8 cellular contexts compared by ENCODE assay signal in genomic region chr12:75505706-75506312, GRCh38. TPM values are rescaled to one million over a fixed set of nuclear protein-coding genes. Genes with fewer than 3 reads are reported as not detected.
DNase-seq lines count a peak whose midpoint lies in the region; ATAC-seq and TF ChIP-seq lines count a peak whose summit lies in the region.

No MANE protein-coding gene starts in this region.

- 92% methylated on average over 2 of the region's 2 CpGs for WGBS in mammary epithelial cell (ENCODE audit: low coverage, missing lambda C conversion rate)

- no peak for ATAC-seq in HG02623 (IDR thresholded peaks at IDR 0.05; ENCODE audit: unreplicated experiment)

- TF ChIP-seq CTCF in KMS-11 (conservative IDR thresholded peaks at IDR 0.05; ENCODE audit: low read depth, low read length) (peak; percentile 91), mammary epithelial cell (conservative IDR thresholded peaks at IDR 0.05 in 1 of 2, IDR thresholded peaks at IDR 0.05 in 1 of 2; ENCODE audit: extremely low read depth in 1 of 2, insufficient read depth in 1 of 2, low read depth in 1 of 2, low read length in 2 of 2) (peak; percentile 56 to 88), neural cell (IDR thresholded peaks at IDR 0.05; ENCODE audit: poor library complexity, severe bottlenecking) (peak; percentile 83)

- H2AFZ ChIP-seq in KMS-11 (ENCODE audit: low read depth) (no peak overlapping the region), mammary epithelial cell (ENCODE audit: low read depth, low read length) (no peak overlapping the region), neural cell (ENCODE audit: low read depth, low read length) (no peak overlapping the region)

- H3K27ac ChIP-seq in KMS-11, result no peak overlapping the region
- H3K27ac ChIP-seq in mammary epithelial cell (ENCODE audit: insufficient read depth, low read depth, low read length), result no peak overlapping the region
- no peak overlapping the region for H3K27ac ChIP-seq in neural cell (ENCODE audit: low read length)

- in situ Hi-C loops in mammary epithelial cell (cut with MboI; ENCODE audit: low sequenced_read_pairs in 2 of 2), result no loop called here

- BruUV-seq in mammary epithelial cell (replicated peaks; lab: Mats Ljungman, UMichigan), result no TSS peak

- H3F3A ChIP-seq in neural cell (ENCODE audit: insufficient read depth, low read length, poor library complexity, severe bottlenecking), result no peaks in the 10 kb centered on the region

- H3K4me3 ChIP-seq in KMS-11 (IDR thresholded peaks at IDR 0.05; ENCODE audit: insufficient read depth, low read depth, low read length), result no peak overlapping the region
- H3K4me3 ChIP-seq in mammary epithelial cell (replicated peaks in 1 of 3; ENCODE audit: insufficient read depth in 1 of 3, low read depth in 2 of 3, low read length in 3 of 3), result no peak overlapping the region
- H3K4me3 ChIP-seq in neural cell (ENCODE audit: low read length), result no peak overlapping the region

- H3K4me1 ChIP-seq in KMS-11 (ENCODE audit: low read depth, poor library complexity, severe bottlenecking), result peaks cover 9% of the 10 kb centered on the region
- peaks cover 13% of the 10 kb centered on the region for H3K4me1 ChIP-seq in mammary epithelial cell (ENCODE audit: insufficient read depth, low read length)

- no peak overlapping the region for H3K4me2 ChIP-seq in KMS-11
- H3K4me2 ChIP-seq in mammary epithelial cell (ENCODE audit: insufficient read depth, low read depth, low read length), result no peak overlapping the region
- no peak overlapping the region for H3K4me2 ChIP-seq in neural cell (ENCODE audit: low read length)

- H3K27me3 ChIP-seq in KMS-11 (ENCODE audit: insufficient read depth, low read depth), result no peaks in the 10 kb centered on the region
- no peaks in the 10 kb centered on the region for H3K27me3 ChIP-seq in mammary epithelial cell (ENCODE audit: insufficient read depth, low read length)
- H3K27me3 ChIP-seq in neural cell (ENCODE audit: insufficient read depth, low read depth, low read length), result no peaks in the 10 kb centered on the region

- CTCF ChIA-PET in mammary epithelial cell (lab: Charles Lee; ENCODE audit: low non-redundant PET), result no interaction called here

- DNase-seq in NCI-H2196 (lab: John Stamatoyannopoulos, UW; ENCODE audit: unreplicated experiment) (peak; percentile 16), NCI-H2196 treated with DMSO at 0.1 percent for 48 hours (lab: John Stamatoyannopoulos, UW; ENCODE audit: unreplicated experiment) (no peak), mammary epithelial cell (no peak), NCI-H2029 treated with DMSO at 0.1 percent for 48 hours (lab: John Stamatoyannopoulos, UW) (no peak)
- no peak for DNase-seq in effector CD8-positive, alpha-beta T cell (lab: John Stamatoyannopoulos, UW)

- H3K9me3 ChIP-seq in mammary epithelial cell (replicated peaks; ENCODE audit: insufficient read depth, low read length) (no peaks in the 10 kb centered on the region), neural cell (ENCODE audit: low read length) (no peaks in the 10 kb centered on the region)

- H3K9ac ChIP-seq in KMS-11, result no peak overlapping the region
- H3K9ac ChIP-seq in mammary epithelial cell (ENCODE audit: insufficient read depth, low read length), result no peak overlapping the region
- no peak overlapping the region for H3K9ac ChIP-seq in neural cell (ENCODE audit: low read length)

- H4K20me1 ChIP-seq in KMS-11 (ENCODE audit: insufficient read depth) (0 out of 2 replicates have a peak, but pooled peaks cover 3% of the 10 kb centered on the region), mammary epithelial cell (ENCODE audit: insufficient read depth, low read length) (no peaks in the 10 kb centered on the region), neural cell (ENCODE audit: insufficient read depth) (no peaks in the 10 kb centered on the region)

- H3K79me2 ChIP-seq in KMS-11 (ENCODE audit: insufficient read depth, low read depth) (peaks cover 37% of the 10 kb centered on the region), mammary epithelial cell (ENCODE audit: insufficient read depth, low read length) (peaks cover 86% of the 10 kb centered on the region), neural cell (replicated peaks; ENCODE audit: insufficient read depth, low read length) (peaks cover 13% of the 10 kb centered on the region)

- peaks cover 18% of the 10 kb centered on the region; the same call in 1 of the 2 replicates for H3K36me3 ChIP-seq in KMS-11 (ENCODE audit: insufficient read depth)
- H3K36me3 ChIP-seq in mammary epithelial cell (ENCODE audit: insufficient read depth, low read length), result peaks cover 57% of the 10 kb centered on the region
- H3K36me3 ChIP-seq in neural cell (ENCODE audit: insufficient read depth, low read length), result peaks cover 17% of the 10 kb centered on the region

- peak; percentile 82 for TF ChIP-seq RAD21 in neural cell (conservative IDR thresholded peaks at IDR 0.05)

- H3K9me2 ChIP-seq in neural cell (ENCODE audit: insufficient read depth, low read length), result no peaks in the 10 kb centered on the region

- dilution Hi-C loops in mammary epithelial cell (cut with HindIII; ENCODE audit: low sequenced_read_pairs), result no loop called here

- no peak for TF ChIP-seq EP300 in neural cell (conservative IDR thresholded peaks at IDR 0.05; ENCODE audit: poor library complexity, severe bottlenecking)

- intact Hi-C loops in mammary epithelial cell (cut with micrococcal nuclease), result loop anchor here (1.0 to 5.0 kb wide), 3 partner anchors 114 to 819 kb away; partner anchors contain the start of genes GLIPR1L1 and GLIPR1L2

TF ChIP-seq in neural cell, 6 proteins besides CTCF, POLR2A, EP300 and RAD21:
- TF ChIP-seq SMC3 (conservative IDR thresholded peaks at IDR 0.05; ENCODE audit: poor library complexity) (peak; percentile 86), POLR2AphosphoS5 (IDR thresholded peaks at IDR 0.05) (no peak), REST (IDR thresholded peaks at IDR 0.05; ENCODE audit: borderline replicate concordance) (no peak)

RNA-seq across cellular contexts. Expression of gene KRR1, which starts 5.6 kb away (rescaled TPM):
- total RNA-seq in mammary epithelial cell, result 10 to 100 TPM; 36.7 to 99.1 TPM
- polyA plus RNA-seq in mammary epithelial cell (41.0 TPM), neural cell (60.9 and 74.5 TPM in 2 replicates)
- polyA minus RNA-seq in mammary epithelial cell (21.6 TPM), neural cell (65.5 and 93.1 TPM in 2 replicates)

RNA-seq across cellular contexts. Expression of gene GLIPR1, which starts 25.3 kb away (rescaled TPM):
- total RNA-seq in mammary epithelial cell, result 10 to 100 TPM; 92.4 to 96.0 TPM
- polyA plus RNA-seq in mammary epithelial cell (74.1 TPM), neural cell (0.12 TPM in 1 of 2 replicates, not detected in the other)
- polyA minus RNA-seq in mammary epithelial cell (45.6 TPM), neural cell (0.23 and 0.24 TPM in 2 replicates)

Comparison
In these comparisons a context has a peak if more than half of its experiments do, and no peak if none do; other contexts are left out.
1. RNA of gene GLIPR1, which starts 25.3 kb away (polyA plus RNA-seq): 74.1 TPM in mammary epithelial cell (single experiment); 0.12 TPM in neural cell; every median in the first group is over 10 times any median in the second.
2. Peak in every context shown above with its lines, with median percentiles within 50 percentile points of each other: CTCF ChIP-seq.